8 cellular contexts compared by ENCODE assay signal in genomic region chr1:203861379-203862184, GRCh38. TPM values are rescaled to one million over a fixed set of nuclear protein-coding genes. Genes with fewer than 3 reads are reported as not detected.
DNase-seq lines count a peak whose midpoint lies in the region; ATAC-seq and TF ChIP-seq lines count a peak whose summit lies in the region.

Gene SNRPE, plus strand, starts transcription at chr1:203861599. Its CDS starts 61 bp downstream, at chr1:203861660.

- H3K4me3 ChIP-seq in right atrium auricular region (peak within 1 kb of the TSS; percentile 91 to 92), uterus (peak within 1 kb of the TSS; percentile 71 to 90)

- H3K9me3 ChIP-seq in right atrium auricular region (no peaks in the 10 kb centered on the region), uterus (no peaks in the 10 kb centered on the region)

- peak within 1 kb of the TSS; percentile 79 for H3K27ac ChIP-seq in angular gyrus (ENCODE audit: low read depth, low read length)
- peak within 1 kb of the TSS; percentile 54 to 69 for H3K27ac ChIP-seq in right atrium auricular region
- H3K27ac ChIP-seq in uterus = peak within 1 kb of the TSS; percentile 71 to 72

- H3K4me1 ChIP-seq in right atrium auricular region (peaks cover 0 to 15% of the 10 kb centered on the region in 2 donors), uterus (no peaks in the 10 kb centered on the region)

- ATAC-seq in GM18499 (IDR thresholded peaks at IDR 0.05; ENCODE audit: insufficient read depth, unreplicated experiment) = peak; percentile 97
- ATAC-seq in HG02943 (IDR thresholded peaks at IDR 0.05; ENCODE audit: low read depth, unreplicated experiment) = peak; percentile 94

- peak; percentile 26 to 66 for TF ChIP-seq POLR2A in uterus (IDR thresholded peaks at IDR 0.05)

- H3K36me3 ChIP-seq in right atrium auricular region = peaks cover 32% of the 10 kb centered on the region
- no peaks in the 10 kb centered on the region for H3K36me3 ChIP-seq in uterus

- peak; percentile 93 to 96 for TF ChIP-seq CTCF in right atrium auricular region (IDR thresholded peaks at IDR 0.05)
- peak; percentile 91 to 99 (median 98) for TF ChIP-seq CTCF in uterus (IDR thresholded peaks at IDR 0.05)

- intact Hi-C loops in uterus (cut with DNase I; ENCODE audit: low total_unique reads) = loop anchor here (2.0 kb wide), 1 partner anchor 267 kb away; no protein-coding TSS in a partner anchor

- DNase-seq in NCI-H187 (lab: John Stamatoyannopoulos, UW) (peak; percentile 99), T-helper 2 cell (peak; percentile 92 to 99 (median 95)), right atrium auricular region (ENCODE audit: low spot score) (peak; percentile 95), pulmonary artery endothelial cell (ENCODE audit: low read depth, low spot score) (peak; percentile 93), uterus (peak; percentile 96)

- no peaks in the 10 kb centered on the region for H3K27me3 ChIP-seq in right atrium auricular region
- no peaks in the 10 kb centered on the region for H3K27me3 ChIP-seq in uterus

RNA-seq across cellular contexts. Expression of gene SNRPE, which starts in this region (rescaled TPM):
- total RNA-seq in right atrium auricular region (10 to 100 TPM; 23.4 to 31.0 TPM), pulmonary artery endothelial cell (86.9 and 109 TPM in 2 replicates), uterus (100 to 1,000 TPM in 3 of 4 donors, 10 to 100 TPM in 1; 32.5 to 105 (median 103) TPM)

Comparison
In these comparisons a context has a peak if more than half of its experiments do, and no peak if none do; other contexts are left out.
1. Peak in every context shown above with its lines: DNase-seq, ATAC-seq, H3K4me3 ChIP-seq and H3K27ac ChIP-seq.